1 cellular context compared by ENCODE assay signal in the genomic region with DNA sequence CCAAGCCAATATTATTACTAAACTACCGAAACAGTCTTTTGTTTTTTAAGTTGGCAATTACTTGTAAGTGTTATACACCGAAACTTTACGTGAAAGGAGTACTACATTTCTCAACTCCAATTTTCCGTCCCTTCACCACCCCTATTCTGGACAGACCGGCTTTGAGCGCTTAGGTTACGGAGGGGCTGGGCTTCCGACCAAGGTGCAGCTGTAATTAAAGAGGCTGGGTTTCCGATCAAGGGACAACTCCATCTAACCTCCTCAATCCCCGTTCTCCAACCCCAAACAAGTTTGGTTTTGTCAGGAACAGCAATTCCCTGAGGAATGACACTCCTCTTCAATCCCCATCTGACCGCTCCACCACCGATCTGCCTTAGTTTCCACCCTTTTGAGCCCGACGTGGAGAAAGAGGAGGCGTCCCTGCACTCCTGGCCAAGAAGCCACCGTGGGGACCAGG.
A peak's percentile ranks its signal among the peaks of the same experiment; 100 is the strongest.
TF ChIP-seq lines count a peak whose summit lies in the region.

No MANE protein-coding gene starts in this region.

TF ChIP-seq in HepG2, 621 proteins besides CTCF, POLR2A, EP300 and RAD21 (continued from another document):
- TF ChIP-seq, protein P1, sequence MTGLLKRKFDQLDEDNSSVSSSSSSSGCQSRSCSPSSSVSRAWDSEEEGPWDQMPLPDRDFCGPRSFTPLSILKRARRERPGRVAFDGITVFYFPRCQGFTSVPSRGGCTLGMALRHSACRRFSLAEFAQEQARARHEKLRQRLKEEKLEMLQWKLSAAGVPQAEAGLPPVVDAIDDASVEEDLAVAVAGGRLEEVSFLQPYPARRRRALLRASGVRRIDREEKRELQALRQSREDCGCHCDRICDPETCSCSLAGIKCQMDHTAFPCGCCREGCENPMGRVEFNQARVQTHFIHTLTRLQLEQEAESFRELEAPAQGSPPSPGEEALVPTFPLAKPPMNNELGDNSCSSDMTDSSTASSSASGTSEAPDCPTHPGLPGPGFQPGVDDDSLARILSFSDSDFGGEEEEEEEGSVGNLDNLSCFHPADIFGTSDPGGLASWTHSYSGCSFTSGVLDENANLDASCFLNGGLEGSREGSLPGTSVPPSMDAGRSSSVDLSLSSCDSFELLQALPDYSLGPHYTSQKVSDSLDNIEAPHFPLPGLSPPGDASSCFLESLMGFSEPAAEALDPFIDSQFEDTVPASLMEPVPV (CRISPR knock-in tag; IDR thresholded peaks at IDR 0.05), result no peak
- TF ChIP-seq BRF2 (CRISPR knock-in tag; IDR thresholded peaks at IDR 0.05), result no peak
- TF ChIP-seq GZF1 (CRISPR knock-in tag; IDR thresholded peaks at IDR 0.05), result peak; percentile 83; the same call in 1 of the 2 replicates
- TF ChIP-seq ZNF672 (CRISPR knock-in tag; IDR thresholded peaks at IDR 0.05), result no peak
- no peak for TF ChIP-seq ZNF891 (CRISPR knock-in tag; IDR thresholded peaks at IDR 0.05)
- TF ChIP-seq ZBTB39 (CRISPR knock-in tag; IDR thresholded peaks at IDR 0.05), result 0 out of 2 replicates have a peak, but pooled peaks have one; percentile 14
- TF ChIP-seq FOXA3 (CRISPR knock-in tag; IDR thresholded peaks at IDR 0.05), result no peak
- peak; percentile 70; the same call in 1 of the 2 replicates for TF ChIP-seq ZBTB20 (CRISPR knock-in tag; IDR thresholded peaks at IDR 0.05; ENCODE audit: borderline replicate concordance, low read depth)
- no peak for TF ChIP-seq ZNF879 (CRISPR knock-in tag; IDR thresholded peaks at IDR 0.05)
- TF ChIP-seq ZFP1 (CRISPR knock-in tag; IDR thresholded peaks at IDR 0.05), result no peak
- TF ChIP-seq ZNF607 (CRISPR knock-in tag; IDR thresholded peaks at IDR 0.05; ENCODE audit: borderline replicate concordance), result no peak
- no peak for TF ChIP-seq PHF8 (CRISPR knock-in tag; IDR thresholded peaks at IDR 0.05)
